In genomic region chr3:44870375-44871061, GRCh38 we compare ENCODE assay signal across 25 cellular contexts. TPM values are rescaled to one million over a fixed set of nuclear protein-coding genes. Genes with fewer than 3 reads are reported as not detected.
A peak's percentile ranks its signal among the peaks of the same experiment; 100 is the strongest.
DNase-seq lines count a peak whose midpoint lies in the region; ATAC-seq lines count a peak whose summit lies in the region.
"Had no signal": no experiment of that assay in that cellular context is flagged by ENCODE, and none has a peak within 500 bp of the region (broad histone marks: within the 10 kb centered on the region; RNA-seq: fewer than 3 reads in every experiment).

No MANE protein-coding gene starts in this region.

- no peaks in the 10 kb centered on the region for H3K9me3 ChIP-seq in MG63
- H3K9me3 ChIP-seq: psoas muscle had no signal

- H3K4me3 ChIP-seq in MG63, result no peak overlapping the region
- H3K4me3 ChIP-seq: psoas muscle, skin epidermis had no signal

- DNase-seq in SIG-M5 treated with dmso at 0.1 percent for 504 hours (lab: John Stamatoyannopoulos, UW; ENCODE audit: unreplicated experiment), result peak; percentile 15
- no peak for DNase-seq in SIG-M5 (lab: John Stamatoyannopoulos, UW)
- peak; percentile 12 for DNase-seq in NCI-H510A (lab: John Stamatoyannopoulos, UW)
- peak; percentile 98 for DNase-seq in left lobe of liver (ENCODE audit: low spot score)
- no peak for DNase-seq in T-helper 2 cell
- no peak for DNase-seq in activated gamma-delta T cell treated with Interleukin-2 at 50 U/mL for 16 hours
- DNase-seq in MG63, result no peak
- DNase-seq in NCI-H82 (lab: John Stamatoyannopoulos, UW), result no peak
- DNase-seq: activated CD4-positive, alpha-beta memory T cell treated with anti-CD3 and anti-CD28 coated beads for 36 hours; activated naive CD4-positive, alpha-beta T cell; activated T-cell treated with anti-CD3 and anti-CD28 coated beads for 4 hours; anterior cingulate cortex; CD4-positive, alpha-beta T cell; central memory CD4-positive, alpha-beta T cell; foreskin melanocyte; H9; hypothalamus; kidney; NCI-H187 treated with DMSO at 0.1 percent for 48 hours; psoas muscle; stimulated activated CD4-positive, alpha-beta T cell treated with anti-CD3 and anti-CD28 coated beads, Interleukin-4, amount 100 ng/mL, for 1 hour had no signal

- peak; percentile 96 for ATAC-seq in left lobe of liver
- ATAC-seq: psoas muscle had no signal

- H3K27me3 ChIP-seq in MG63, result no peaks in the 10 kb centered on the region

- H3K36me3 ChIP-seq in MG63, result no peaks in the 10 kb centered on the region

RNA-seq across cellular contexts. Expression of gene TGM4, which starts 3.9 kb away (rescaled TPM):
- total RNA-seq in left lobe of liver, result not detected
- total RNA-seq in MG63 (2014; rRNA removed; shearing (Covaris generic); ENCODE audit: low replicate concordance), result 0.43 TPM in 1 of 2 replicates, not detected in the other
- total RNA-seq: activated CD4-positive, alpha-beta memory T cell treated with anti-CD3 and anti-CD28 coated beads for 36 hours; CD4-positive, alpha-beta T cell; epithelial cell of proximal tubule; H9; kidney; M059J; neural crest cell; psoas muscle had no signal

RNA-seq across cellular contexts. Expression of gene TMEM42, which starts 8.8 kb away (rescaled TPM):
- 9.7 TPM for total RNA-seq in left lobe of liver
- 0.69 and 1.5 TPM in 2 replicates for total RNA-seq in MG63 (2014; rRNA removed; shearing (Covaris generic); ENCODE audit: low replicate concordance)

Comparison
In these comparisons a context has a peak if more than half of its experiments do, and no peak if none do; other contexts are left out.
1. DNase-seq: peak in SIG-M5 treated with dmso at 0.1 percent for 504 hours (single experiment), NCI-H510A (single experiment) and left lobe of liver (single experiment); none in SIG-M5 (single experiment), T-helper 2 cell (0 of 5), activated gamma-delta T cell treated with Interleukin-2 at 50 U/mL for 16 hours (single experiment), MG63 (single experiment) and NCI-H82 (single experiment).